In genomic region chr3:160756907-160757623, GRCh38 we compare ENCODE assay signal across 8 cellular contexts. TPM values are rescaled to one million over a fixed set of nuclear protein-coding genes. Genes with fewer than 3 reads are reported as not detected.
DNase-seq lines count a peak whose midpoint lies in the region; ATAC-seq and TF ChIP-seq lines count a peak whose summit lies in the region.

No MANE protein-coding gene starts in this region.

- WGBS in spleen, 5 donors = 17 to 28% (median 18%) methylated on average over 11 to 19 of the region's 19 CpGs

- no peak overlapping the region for H3K27ac ChIP-seq in iPS-18a (ENCODE audit: low read length)
- H3K27ac ChIP-seq in spleen = no peak overlapping the region
- no peak overlapping the region for H3K27ac ChIP-seq in effector memory CD4-positive, alpha-beta T cell (ENCODE audit: insufficient read depth, low read length, poor library complexity, severe bottlenecking)

- H3K36me3 ChIP-seq in iPS-18a (ENCODE audit: control insufficient read depth, low read depth, low read length) (no peaks in the 10 kb centered on the region), spleen (no peaks in the 10 kb centered on the region)
- no peaks in the 10 kb centered on the region for H3K36me3 ChIP-seq in effector memory CD4-positive, alpha-beta T cell (ENCODE audit: control insufficient read depth, insufficient read depth, low read length)

- ATAC-seq in HG02588 (IDR thresholded peaks at IDR 0.05; ENCODE audit: unreplicated experiment) = no peak

- H3K27ac Mint-ChIP-seq in activated T-helper 1 cell treated with anti-CD3 and anti-CD28 coated beads, Interleukin-12 subunit alpha, Interleukin-12 subunit beta, Interleukin-2, Interleukin-4 antibody, amounts not matched to agents 30 ng/mL and 10 ng/mL and 1 ng/mL, durations not matched to agents 14 hours and 24 hours and 36 hours = peak overlapping the region; percentile 25

- TF ChIP-seq POLR2A in spleen (IDR thresholded peaks at IDR 0.05) = no peak

- H3K4me1 ChIP-seq in iPS-18a (ENCODE audit: control insufficient read depth, low read depth, low read length) (peaks cover 14% of the 10 kb centered on the region), spleen (peaks cover 9 to 55% (median 27%) of the 10 kb centered on the region in 6 donors)
- H3K4me1 ChIP-seq in effector memory CD4-positive, alpha-beta T cell (ENCODE audit: control insufficient read depth, insufficient read depth, low read length, poor library complexity, severe bottlenecking) = peaks cover 14% of the 10 kb centered on the region

- peaks cover 7% of the 10 kb centered on the region for H3K36me3 Mint-ChIP-seq in activated T-helper 1 cell treated with anti-CD3 and anti-CD28 coated beads, Interleukin-12 subunit alpha, Interleukin-12 subunit beta, Interleukin-2, Interleukin-4 antibody, amounts not matched to agents 30 ng/mL and 10 ng/mL and 1 ng/mL, durations not matched to agents 14 hours and 24 hours and 36 hours (ENCODE audit: low read depth)

- peaks cover 37% of the 10 kb centered on the region for H3K4me1 Mint-ChIP-seq in activated T-helper 1 cell treated with anti-CD3 and anti-CD28 coated beads, Interleukin-12 subunit alpha, Interleukin-12 subunit beta, Interleukin-2, Interleukin-4 antibody, amounts not matched to agents 30 ng/mL and 10 ng/mL and 1 ng/mL, durations not matched to agents 14 hours and 24 hours and 36 hours (ENCODE audit: low read depth)

- no peaks in the 10 kb centered on the region for H3K9me3 ChIP-seq in iPS-18a (ENCODE audit: control insufficient read depth, low read depth, low read length)
- H3K9me3 ChIP-seq in spleen = no peaks in the 10 kb centered on the region
- H3K9me3 ChIP-seq in effector memory CD4-positive, alpha-beta T cell (ENCODE audit: control insufficient read depth, low read length) = no peaks in the 10 kb centered on the region

- peak overlapping the region; percentile 14 for H3K9ac ChIP-seq in iPS-18a (ENCODE audit: low read length)

- TF ChIP-seq CTCF in spleen (IDR thresholded peaks at IDR 0.05 in 8 of 11, conservative IDR thresholded peaks at IDR 0.05 in 3 of 11) = no peak

- peak overlapping the region; percentile 93 for H3K4me3 Mint-ChIP-seq in activated T-helper 1 cell treated with anti-CD3 and anti-CD28 coated beads, Interleukin-12 subunit alpha, Interleukin-12 subunit beta, Interleukin-2, Interleukin-4 antibody, amounts not matched to agents 30 ng/mL and 10 ng/mL and 1 ng/mL, durations not matched to agents 14 hours and 24 hours and 36 hours

- no peaks in the 10 kb centered on the region for H3K9me3 Mint-ChIP-seq in activated T-helper 1 cell treated with anti-CD3 and anti-CD28 coated beads, Interleukin-12 subunit alpha, Interleukin-12 subunit beta, Interleukin-2, Interleukin-4 antibody, amounts not matched to agents 30 ng/mL and 10 ng/mL and 1 ng/mL, durations not matched to agents 14 hours and 24 hours and 36 hours

- peak; percentile 57 for DNase-seq in activated CD8-positive, alpha-beta memory T cell treated with anti-CD3 and anti-CD28 coated beads for 24 hours
- DNase-seq in activated CD8-positive, alpha-beta memory T cell treated with anti-CD3 and anti-CD28 coated beads, Interleukin-2, amount 50 U/mL, for 48 hours = no peak
- DNase-seq in activated T-helper 1 cell treated with anti-CD3 and anti-CD28 coated beads, Interleukin-12 subunit alpha, Interleukin-12 subunit beta, Interleukin-2, Interleukin-4 antibody, amounts not matched to agents 30 ng/mL and 10 ng/mL and 1 ng/mL, durations not matched to agents 14 hours and 24 hours and 36 hours (ENCODE audit: low spot score) = no peak
- peak; percentile 82 for DNase-seq in spleen
- no peak for DNase-seq in activated effector memory CD4-positive, alpha-beta T cell treated with Interleukin-2 at 50 U/mL for 16 hours
- no peak for DNase-seq in effector memory CD4-positive, alpha-beta T cell

- peaks cover 39% of the 10 kb centered on the region for H3K27me3 Mint-ChIP-seq in activated T-helper 1 cell treated with anti-CD3 and anti-CD28 coated beads, Interleukin-12 subunit alpha, Interleukin-12 subunit beta, Interleukin-2, Interleukin-4 antibody, amounts not matched to agents 30 ng/mL and 10 ng/mL and 1 ng/mL, durations not matched to agents 14 hours and 24 hours and 36 hours (ENCODE audit: insufficient read depth)

- H3K4me3 ChIP-seq in iPS-18a (ENCODE audit: low read length) = peak overlapping the region; percentile 83
- H3K4me3 ChIP-seq in spleen = peak overlapping the region; percentile 4 to 87 (median 42)
- H3K4me3 ChIP-seq in effector memory CD4-positive, alpha-beta T cell (ENCODE audit: insufficient read depth, low read depth, low read length, poor library complexity, severe bottlenecking) = no peak overlapping the region

- H3K27me3 ChIP-seq in iPS-18a (ENCODE audit: control insufficient read depth, insufficient read depth, low read length) = peaks cover 46% of the 10 kb centered on the region
- H3K27me3 ChIP-seq in spleen (replicated peaks in 1 of 7) = peaks cover 0 to 12% (median 0%) of the 10 kb centered on the region in 7 donors
- H3K27me3 ChIP-seq in effector memory CD4-positive, alpha-beta T cell (replicated peaks; ENCODE audit: control insufficient read depth, insufficient read depth, low read length, poor library complexity, severe bottlenecking) = no peaks in the 10 kb centered on the region

- intact Hi-C loops in activated T-helper 1 cell treated with anti-CD3 and anti-CD28 coated beads, Interleukin-12 subunit alpha, Interleukin-12 subunit beta, Interleukin-2, Interleukin-4 antibody, amounts not matched to agents 30 ng/mL and 10 ng/mL and 1 ng/mL, durations not matched to agents 14 hours and 24 hours and 36 hours (cut with micrococcal nuclease) = no loop called here
- intact Hi-C loops in spleen (cut with DNase I; ENCODE audit: low total_unique reads) = loop anchor here (10.0 kb wide), 1 partner anchor 192 kb away; the partner anchor contains the start of gene KPNA4

RNA-seq across cellular contexts. Expression of gene PPM1L, which starts 1.0 kb away (rescaled TPM):
- total RNA-seq in activated T-helper 1 cell treated with anti-CD3 and anti-CD28 coated beads, Interleukin-12 subunit alpha, Interleukin-12 subunit beta, Interleukin-2, Interleukin-4 antibody, amounts not matched to agents 30 ng/mL and 10 ng/mL and 1 ng/mL, durations not matched to agents 14 hours and 24 hours and 36 hours = 2.7 and 3.3 TPM in 2 replicates
- total RNA-seq in spleen = 10 to 100 TPM in 6 of 7 donors, 1 to 10 TPM in 1; 9.5 to 16.7 (median 12.8) TPM
- polyA plus RNA-seq in spleen = 1 to 10 TPM in 1 of 3 donors, under 1 TPM in 2; 0.63 to 1.4 (median 0.64) TPM

Comparison
In these comparisons a context has a peak if more than half of its experiments do, and no peak if none do; other contexts are left out.
1. DNase-seq: peak in activated CD8-positive, alpha-beta memory T cell treated with anti-CD3 and anti-CD28 coated beads for 24 hours (single experiment) and spleen (single experiment); none in activated CD8-positive, alpha-beta memory T cell treated with anti-CD3 and anti-CD28 coated beads, Interleukin-2, amount 50 U/mL, for 48 hours (single experiment), activated T-helper 1 cell treated with anti-CD3 and anti-CD28 coated beads, Interleukin-12 subunit alpha, Interleukin-12 subunit beta, Interleukin-2, Interleukin-4 antibody, amounts not matched to agents 30 ng/mL and 10 ng/mL and 1 ng/mL, durations not matched to agents 14 hours and 24 hours and 36 hours (single experiment), activated effector memory CD4-positive, alpha-beta T cell treated with Interleukin-2 at 50 U/mL for 16 hours (single experiment) and effector memory CD4-positive, alpha-beta T cell (0 of 3).